Comparison of ENCODE assay signal across 9 cellular contexts in the genomic region with DNA sequence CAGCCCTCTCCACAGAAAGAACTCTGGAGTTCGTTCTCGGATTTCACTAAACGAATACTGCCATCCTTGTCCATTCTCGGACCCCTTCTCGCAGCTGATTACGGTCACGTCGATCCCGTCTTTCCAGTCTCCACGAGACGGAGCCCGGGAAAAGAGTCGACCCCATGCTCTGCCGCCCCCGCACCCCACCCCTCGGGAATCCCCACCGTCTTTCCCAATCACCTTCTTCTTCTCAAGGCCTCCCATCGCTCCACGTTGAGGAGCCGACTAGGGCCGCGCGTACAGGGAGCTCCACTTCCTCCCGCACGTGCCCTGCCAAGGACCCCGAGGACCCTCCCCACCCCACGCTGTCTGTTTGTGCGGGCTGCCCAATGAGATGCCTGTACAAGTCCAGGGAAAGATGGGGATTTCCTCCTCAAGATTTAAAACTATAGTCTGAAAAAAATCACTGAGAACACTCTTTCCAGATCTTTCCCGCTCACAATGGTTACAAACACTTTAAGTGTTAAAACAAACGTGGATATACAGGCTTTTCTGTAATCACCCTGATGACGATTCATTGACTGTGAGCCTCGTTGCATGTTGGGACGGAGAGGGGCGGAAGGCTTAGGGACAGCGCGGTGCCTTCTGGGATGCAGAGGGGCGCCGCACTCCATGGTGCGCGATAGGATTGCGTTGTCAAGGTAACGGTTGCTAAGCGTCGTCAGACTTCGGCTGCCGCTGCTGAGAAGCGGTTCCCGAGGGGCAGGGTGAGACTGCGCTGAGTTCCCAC. TPM values are rescaled to one million over a fixed set of nuclear protein-coding genes. Genes with fewer than 3 reads are reported as not detected.
A peak's percentile ranks its signal among the peaks of the same experiment; 100 is the strongest.
DNase-seq lines count a peak whose midpoint lies in the region; ATAC-seq, FAIRE-seq and TF ChIP-seq lines count a peak whose summit lies in the region.
"Had no signal": no experiment of that assay in that cellular context is flagged by ENCODE, and none has a peak within 500 bp of the region (broad histone marks: within the 10 kb centered on the region; RNA-seq: fewer than 3 reads in every experiment).

A gene (minus strand): TSS at position 323 of the 772 bp plus-strand sequence. CDS start 77 bp downstream, at position 246.

- H3K27me3 ChIP-seq in BE2C (peaks cover 14% of the 10 kb centered on the region), kidney epithelial cell (ENCODE audit: control insufficient read depth, insufficient read depth, low read length) (no peaks in the 10 kb centered on the region)

- H3K27ac ChIP-seq in cingulate gyrus (ENCODE audit: low read depth, low read length), result peak within 1 kb of the TSS; percentile 93

- POLR2A ChIA-PET in activated CD4-positive, alpha-beta T cell treated with anti-CD3 and anti-CD28 coated beads for 36 hours (lab: Charles Lee), result interaction anchor here (0.5 to 1.0 kb wide), 4 partner anchors 12 to 235 kb away, joined by 3 to 4 read pairs (median 4); a partner anchor contains a TSS

- no peak within 1 kb of the TSS for H3K4me3 Mint-ChIP-seq in activated CD4-positive, alpha-beta T cell treated with anti-CD3 and anti-CD28 coated beads for 36 hours

- CTCF ChIA-PET in activated CD4-positive, alpha-beta T cell treated with anti-CD3 and anti-CD28 coated beads for 36 hours (lab: Charles Lee), result interaction anchor here (0.8 to 1.7 kb wide), 6 partner anchors 10 to 169 kb away, joined by 3 to 5 read pairs (median 5); a partner anchor contains a TSS

- peaks cover 39% of the 10 kb centered on the region for H3K36me3 ChIP-seq in BE2C
- H3K36me3 ChIP-seq in kidney epithelial cell (ENCODE audit: control insufficient read depth, insufficient read depth, low read length), result peaks cover 3% of the 10 kb centered on the region

- FAIRE-seq in GM19239 (lab: Jason Lieb, UNC), result peak; percentile 99

- H3K27ac Mint-ChIP-seq in activated CD4-positive, alpha-beta T cell treated with anti-CD3 and anti-CD28 coated beads for 36 hours, result no peak within 1 kb of the TSS
- H3K27ac Mint-ChIP-seq: nephron had no signal

- H3K4me1 Mint-ChIP-seq in activated CD4-positive, alpha-beta T cell treated with anti-CD3 and anti-CD28 coated beads for 36 hours, result no peaks in the 10 kb centered on the region

- H3K9me3 Mint-ChIP-seq in activated CD4-positive, alpha-beta T cell treated with anti-CD3 and anti-CD28 coated beads for 36 hours (ENCODE audit: low read depth), result no peaks in the 10 kb centered on the region
- H3K9me3 Mint-ChIP-seq: nephron had no signal

- TF ChIP-seq CTCF in BE2C (IDR thresholded peaks at IDR 0.05; ENCODE audit: low read depth, low read length) (no peak), kidney epithelial cell (IDR thresholded peaks at IDR 0.05; ENCODE audit: insufficient read depth, low read length, poor library complexity, severe bottlenecking) (no peak)

- peaks cover 38% of the 10 kb centered on the region for H3K36me3 Mint-ChIP-seq in activated CD4-positive, alpha-beta T cell treated with anti-CD3 and anti-CD28 coated beads for 36 hours (ENCODE audit: low read depth)

- no peaks in the 10 kb centered on the region for H3K9me3 ChIP-seq in BE2C

- intact Hi-C loops in activated CD4-positive, alpha-beta T cell treated with anti-CD3 and anti-CD28 coated beads for 36 hours (cut with DNase I, micrococcal nuclease), result loop anchor here (1.0 to 10.0 kb wide), 20 partner anchors 14 to 1156 kb away; a partner anchor contains a TSS

- no peaks in the 10 kb centered on the region for H3K4me1 ChIP-seq in BE2C

- H3K27me3 Mint-ChIP-seq in activated CD4-positive, alpha-beta T cell treated with anti-CD3 and anti-CD28 coated beads for 36 hours, result peaks cover 4% of the 10 kb centered on the region

- DNase-seq in BE2C (peak; percentile 97), GM19239 (ENCODE audit: insufficient read length, low spot score) (peak; percentile 94), NCI-H524 (lab: John Stamatoyannopoulos, UW) (peak; percentile 99), kidney epithelial cell (ENCODE audit: low read depth) (peak; percentile 97)
- peak; percentile 96 for DNase-seq in activated CD4-positive, alpha-beta T cell treated with anti-CD3 and anti-CD28 coated beads for 36 hours
- peak; percentile 91 to 92 for DNase-seq in stimulated activated CD4-positive, alpha-beta T cell treated with anti-CD3 and anti-CD28 coated beads, Interleukin-15, amount 100 ng/mL, for 48 hours (ENCODE audit: low read depth in 2 of 2)

- ATAC-seq in HG03442 (IDR thresholded peaks at IDR 0.05; ENCODE audit: unreplicated experiment), result peak; percentile 98
- peak; percentile 100 for ATAC-seq in activated CD4-positive, alpha-beta T cell treated with anti-CD3 and anti-CD28 coated beads for 36 hours

- H3K4me3 ChIP-seq in BE2C (ENCODE audit: low read depth, low read length), result peak within 1 kb of the TSS; percentile 97
- H3K4me3 ChIP-seq in kidney epithelial cell (ENCODE audit: low read depth, low read length), result peak within 1 kb of the TSS; percentile 92

RNA-seq across cellular contexts. Expression of the gene that starts here (rescaled TPM):
- polyA plus RNA-seq in BE2C (2012; ENCODE audit: insufficient read depth, insufficient read length, low read depth), result 446 TPM
- 100 to 1,000 TPM; 134 to 137 TPM for total RNA-seq in activated CD4-positive, alpha-beta T cell treated with anti-CD3 and anti-CD28 coated beads for 36 hours
- total RNA-seq in kidney epithelial cell, result 93.9 and 99.0 TPM in 2 replicates

Comparison
In these comparisons a context has a peak if more than half of its experiments do, and no peak if none do; other contexts are left out.
1. Peak in every context shown above with its lines: DNase-seq, ATAC-seq, H3K4me3 ChIP-seq and H3K27ac ChIP-seq.